Comparison of ENCODE assay signal across 17 cellular contexts in genomic region chr15:58684751-58685150, GRCh38.
"Had no signal": no experiment of that assay in that cellular context is flagged by ENCODE, and none has a peak within 500 bp of the region (broad histone marks: within the 10 kb centered on the region; RNA-seq: fewer than 3 reads in every experiment).

No MANE protein-coding gene starts in this region.

- H3K4me3 Mint-ChIP-seq: activated CD4-positive, alpha-beta T cell treated with anti-CD3 and anti-CD28 coated beads, Interleukin-2, amount 10 ng/mL, durations not matched to agents 7 days and 5 days; activated naive CD8-positive, alpha-beta T cell; activated T-cell treated with anti-CD3 and anti-CD28 coated beads, Interleukin-2, amount 50 U/mL, for 72 hours; natural killer cell had no signal

- H3K4me1 ChIP-seq: prostate gland, testis had no signal

- H3K4me3 ChIP-seq: left ventricle myocardium inferior, prostate gland, stomach, testis had no signal

- H3K9me3 ChIP-seq: left ventricle myocardium inferior, prostate gland, stomach, testis had no signal

- H3K27ac Mint-ChIP-seq: activated CD4-positive, alpha-beta T cell treated with anti-CD3 and anti-CD28 coated beads, Interleukin-2, amount 10 ng/mL, durations not matched to agents 7 days and 5 days; activated T-cell treated with anti-CD3 and anti-CD28 coated beads, Interleukin-2, amount 50 U/mL, for 72 hours; T-helper 17 cell had no signal

- H3K27me3 Mint-ChIP-seq: activated CD4-positive, alpha-beta T cell treated with anti-CD3 and anti-CD28 coated beads, Interleukin-2, amount 10 ng/mL, durations not matched to agents 7 days and 5 days; activated naive CD8-positive, alpha-beta T cell; T-helper 17 cell had no signal

- ATAC-seq: activated T-cell treated with anti-CD3 and anti-CD28 coated beads, Interleukin-2, amount 50 U/mL, for 72 hours; natural killer cell; sciatic nerve; T-helper 17 cell had no signal

- H3K27ac ChIP-seq: left ventricle myocardium inferior, prostate gland, stomach, testis had no signal

- H3K9me3 Mint-ChIP-seq: activated CD4-positive, alpha-beta T cell treated with anti-CD3 and anti-CD28 coated beads, Interleukin-2, amount 10 ng/mL, durations not matched to agents 7 days and 5 days; activated T-cell treated with anti-CD3 and anti-CD28 coated beads, Interleukin-2, amount 50 U/mL, for 72 hours; natural killer cell had no signal

- DNase-seq: activated CD4-positive, alpha-beta T cell treated with anti-CD3 and anti-CD28 coated beads, Interleukin-2, amount 10 ng/mL, durations not matched to agents 7 days and 5 days; activated CD8-positive, alpha-beta memory T cell treated with anti-CD3 and anti-CD28 coated beads, Interleukin-2, amount 50 U/mL, for 48 hours; activated gamma-delta T cell treated with Interleukin-2 at 50 U/mL for 16 hours; activated T-cell treated with anti-CD3 and anti-CD28 coated beads, Interleukin-2, amount 50 U/mL, for 72 hours; amygdala; cerebellar nuclear complex; dermis blood vessel endothelial cell; left ventricle myocardium inferior; mesenchymal stem cell; natural killer cell; nucleus accumbens; stomach; T-helper 17 cell; testis had no signal

- H3K27me3 ChIP-seq: stomach, testis had no signal

- H3K36me3 Mint-ChIP-seq: natural killer cell had no signal
